In genomic region chrX:72131317-72132294, GRCh38 we compare ENCODE assay signal across 8 cellular contexts.
DNase-seq lines count a peak whose midpoint lies in the region; ATAC-seq lines count a peak whose summit lies in the region.

Gene RTL5, minus strand, starts transcription at chrX:72131915.

- no peaks in the 10 kb centered on the region for H3K27me3 Mint-ChIP-seq in effector memory CD8-positive, alpha-beta T cell

- ATAC-seq in GM18502 (IDR thresholded peaks at IDR 0.05; ENCODE audit: poor library complexity, unreplicated experiment) (peak; percentile 77), HG03103 (IDR thresholded peaks at IDR 0.05; ENCODE audit: low read depth, unreplicated experiment) (peak; percentile 62)
- peak; percentile 85 for ATAC-seq in effector memory CD8-positive, alpha-beta T cell (replicated peaks)

- peak within 1 kb of the TSS; percentile 74 to 83 for H3K4me3 Mint-ChIP-seq in effector memory CD8-positive, alpha-beta T cell

- H3K4me1 Mint-ChIP-seq in effector memory CD8-positive, alpha-beta T cell (ENCODE audit: low read depth in 2 of 2) = peaks cover 7 to 17% of the 10 kb centered on the region in 2 donors

- peak; percentile 86 for DNase-seq in NCI-H510A (lab: John Stamatoyannopoulos, UW)
- DNase-seq in activated CD8-positive, alpha-beta memory T cell treated with anti-CD3 and anti-CD28 coated beads, Interleukin-2, amount 50 U/mL, for 1 hour (ENCODE audit: extremely low read depth) = peak; percentile 35
- peak; percentile 41 to 49 (median 48) for DNase-seq in effector memory CD8-positive, alpha-beta T cell
- DNase-seq in medulla oblongata (ENCODE audit: extremely low spot score) = peak; percentile 81
- DNase-seq in stimulated activated CD4-positive, alpha-beta T cell treated with anti-CD3 and anti-CD28 coated beads, TNF-alpha, amount 100 ng/mL, for 4 hours (ENCODE audit: low read depth in 3 of 3) = peak in 2 of 3 experiments; percentile 25 to 48
- DNase-seq in SKM-1 treated with dmso at 0.1 percent for 144 hours (lab: John Stamatoyannopoulos, UW; ENCODE audit: unreplicated experiment) = no peak

- peaks cover 14% of the 10 kb centered on the region for H3K36me3 Mint-ChIP-seq in effector memory CD8-positive, alpha-beta T cell (ENCODE audit: insufficient read depth)

- no peaks in the 10 kb centered on the region for H3K9me3 Mint-ChIP-seq in effector memory CD8-positive, alpha-beta T cell

- peak within 1 kb of the TSS; percentile 86 to 91 for H3K27ac Mint-ChIP-seq in effector memory CD8-positive, alpha-beta T cell
